Comparison of ENCODE assay signal across 30 cellular contexts in the genomic region with DNA sequence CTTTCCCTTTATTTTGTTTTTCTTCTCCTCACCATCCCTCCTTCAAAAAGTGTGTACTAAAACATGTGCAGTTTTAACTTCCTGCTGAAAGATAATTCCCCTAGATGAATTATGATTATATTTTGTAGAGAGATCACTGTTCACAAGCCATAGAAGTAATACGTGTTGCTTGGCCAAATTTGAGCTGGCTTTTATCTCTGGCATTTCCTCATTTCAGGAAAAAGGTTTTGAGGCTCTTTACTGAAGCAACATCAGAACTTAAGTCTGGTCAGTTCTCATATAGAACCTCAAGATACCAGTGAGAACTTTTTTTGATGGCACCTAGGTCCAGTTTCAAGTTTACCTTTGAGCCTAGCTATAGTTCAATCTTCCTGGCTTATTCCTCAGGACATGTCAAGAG.
"Had no signal": no experiment of that assay in that cellular context is flagged by ENCODE, and none has a peak within 500 bp of the region (broad histone marks: within the 10 kb centered on the region; RNA-seq: fewer than 3 reads in every experiment).

No MANE protein-coding gene starts in this region.

- ATAC-seq: body of pancreas, gastrocnemius medialis, left cardiac atrium, left ventricle myocardium superior had no signal

- H3K9me3 ChIP-seq: adrenal gland, body of pancreas, esophagus muscularis mucosa, gastrocnemius medialis, right atrium auricular region, spleen, transverse colon had no signal

- H3K27me3 ChIP-seq: adrenal gland, body of pancreas, cardiac muscle cell, esophagus muscularis mucosa, gastrocnemius medialis, right atrium auricular region, spleen, transverse colon had no signal

- H3K79me2 ChIP-seq: parathyroid adenoma had no signal

- H3K9me3 Mint-ChIP-seq: activated naive CD8-positive, alpha-beta T cell treated with anti-CD3 and anti-CD28 coated beads for 36 hours; neural crest cell; T-helper 1 cell treated with Interleukin-12 subunit alpha and Interleukin-12 subunit beta and Interleukin-4 antibody, amounts not matched to agents 30 μg/mL and 1 μg/mL, for 36 hours had no signal

- H3K36me3 Mint-ChIP-seq: activated naive CD8-positive, alpha-beta T cell treated with anti-CD3 and anti-CD28 coated beads for 36 hours; naive B cell had no signal

- H3K9ac ChIP-seq: parathyroid adenoma had no signal

- H2AFZ ChIP-seq: parathyroid adenoma had no signal

- H3K27ac Mint-ChIP-seq: activated naive CD4-positive, alpha-beta T cell treated with anti-CD3 and anti-CD28 coated beads for 36 hours; activated naive CD8-positive, alpha-beta T cell treated with anti-CD3 and anti-CD28 coated beads for 36 hours; naive B cell; T-helper 1 cell treated with Interleukin-12 subunit alpha and Interleukin-12 subunit beta and Interleukin-4 antibody, amounts not matched to agents 30 μg/mL and 1 μg/mL, for 36 hours had no signal

- H3K4me1 Mint-ChIP-seq: activated naive CD8-positive, alpha-beta T cell treated with anti-CD3 and anti-CD28 coated beads for 36 hours; naive B cell had no signal

- FAIRE-seq: TTC549 had no signal

- H3K36me3 ChIP-seq: adrenal gland, cardiac muscle cell, esophagus muscularis mucosa, gastrocnemius medialis, right atrium auricular region, spleen, transverse colon had no signal

- H3K4me3 ChIP-seq: adrenal gland, body of pancreas, cardiac muscle cell, coronary artery, esophagus muscularis mucosa, gastrocnemius medialis, right atrium auricular region, spleen, transverse colon had no signal

- H3K27me3 Mint-ChIP-seq: activated naive CD8-positive, alpha-beta T cell treated with anti-CD3 and anti-CD28 coated beads for 36 hours had no signal

- H3K4me3 Mint-ChIP-seq: activated naive CD4-positive, alpha-beta T cell treated with anti-CD3 and anti-CD28 coated beads for 36 hours; activated naive CD8-positive, alpha-beta T cell treated with anti-CD3 and anti-CD28 coated beads for 36 hours; naive B cell; neural crest cell; T-helper 1 cell treated with Interleukin-12 subunit alpha and Interleukin-12 subunit beta and Interleukin-4 antibody, amounts not matched to agents 30 μg/mL and 1 μg/mL, for 36 hours had no signal

- H3K27ac ChIP-seq: adrenal gland, body of pancreas, cardiac muscle cell, coronary artery, esophagus muscularis mucosa, gastrocnemius medialis, parathyroid adenoma, right atrium auricular region, spleen, transverse colon, VCaP had no signal

- H3K4me1 ChIP-seq: adrenal gland, body of pancreas, esophagus muscularis mucosa, gastrocnemius medialis, right atrium auricular region, spleen had no signal

- DNase-seq: activated CD4-positive, alpha-beta T cell treated with anti-CD3 and anti-CD28 coated beads for 4 hours; activated CD4-positive, alpha-beta T cell treated with anti-CD3 and anti-CD28 coated beads, Interleukin-2, amount 50 U/mL, for 4 hours; activated effector memory CD4-positive, alpha-beta T cell treated with Interleukin-2 at 50 U/mL for 16 hours; activated naive CD4-positive, alpha-beta T cell treated with anti-CD3 and anti-CD28 coated beads for 36 hours; activated naive CD8-positive, alpha-beta T cell treated with anti-CD3 and anti-CD28 coated beads for 36 hours; activated T-cell treated with anti-CD3 and anti-CD28 coated beads for 4 hours; adrenal gland; aorta; body of pancreas; cerebellar nuclear complex; gastrocnemius medialis; glutamatergic neuron; islet precursor cell; left cardiac atrium; left ventricle myocardium superior; naive B cell; nucleus accumbens; spleen; stimulated activated naive CD4-positive, alpha-beta T cell treated with Interleukin-2 at 50 U/mL for 16 hours; T-helper 9 cell; transverse colon had no signal
